ENCODE assay signal across 8 cellular contexts in the genomic region with DNA sequence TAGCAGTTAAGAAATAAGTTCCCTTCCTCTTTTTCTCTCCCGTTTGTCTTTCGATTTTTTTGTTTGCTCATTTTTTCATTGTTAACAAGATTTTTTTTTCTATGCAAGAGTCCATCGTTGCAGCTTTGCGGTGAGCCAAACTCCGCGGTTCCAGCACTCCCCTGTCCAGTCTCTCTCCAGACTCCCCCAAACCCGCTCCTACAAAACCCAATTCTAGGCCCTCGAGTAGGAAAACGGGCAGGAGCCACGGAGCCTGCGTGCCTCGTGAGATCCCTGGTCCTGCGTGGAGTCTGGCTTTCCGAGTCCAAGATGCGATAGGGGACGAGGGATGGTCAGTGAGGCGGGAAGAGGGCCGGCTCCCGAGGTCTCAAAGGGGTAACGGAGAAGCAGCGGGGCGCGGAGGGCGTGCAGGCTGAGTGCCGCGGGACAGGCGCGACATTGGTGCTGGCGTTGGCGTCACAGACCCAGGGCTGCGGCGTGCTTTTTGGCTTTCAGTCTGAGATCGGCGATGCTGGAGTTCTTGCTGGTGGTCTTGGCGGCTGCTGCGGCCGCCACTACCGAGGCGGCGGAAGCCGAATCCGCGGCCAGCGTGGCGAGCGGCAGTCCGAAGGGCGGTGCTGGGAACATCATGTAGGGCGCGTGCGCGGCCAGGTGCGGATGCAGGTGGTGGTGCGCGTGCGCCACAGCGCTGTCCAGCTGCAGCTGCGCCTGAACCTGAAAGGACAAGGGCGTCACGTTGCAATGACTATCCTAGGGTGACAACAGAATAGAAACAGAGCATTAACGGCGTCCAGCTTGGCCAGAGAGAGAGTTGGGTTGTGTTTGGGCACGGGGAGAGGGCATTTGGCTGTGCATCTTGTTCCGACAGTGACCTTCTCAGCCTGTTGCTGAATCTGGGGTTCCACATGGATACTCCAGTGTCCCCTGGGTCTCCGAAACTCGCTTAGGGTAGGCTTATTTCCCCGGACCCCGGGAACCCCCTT. TPM values are rescaled to one million over a fixed set of nuclear protein-coding genes. Genes with fewer than 3 reads are reported as not detected.
DNase-seq lines count a peak whose midpoint lies in the region; ATAC-seq, FAIRE-seq and TF ChIP-seq lines count a peak whose summit lies in the region.

No MANE protein-coding gene starts in this region.

- peak overlapping the region; percentile 64 for H3K4me3 ChIP-seq in A549
- H3K4me3 ChIP-seq in OCI-LY1 (ENCODE audit: low read depth, low read length, poor library complexity, severe bottlenecking), result peak overlapping the region; percentile 75
- peak overlapping the region; percentile 60 for H3K4me3 ChIP-seq in cardiac muscle cell
- peak overlapping the region; percentile 69 for H3K4me3 ChIP-seq in psoas muscle

- no peak for TF ChIP-seq EP300 in A549 (IDR thresholded peaks at IDR 0.05)

- H3K27ac Mint-ChIP-seq in activated T-helper 2 cell treated with anti-CD3 and anti-CD28 coated beads, Interferon-gamma antibody, Interleukin-2, Interleukin-4, amounts not matched to agents 10 μg/mL and 5 μg/mL and 100 μg/mL, durations not matched to agents 14 hours and 24 hours and 36 hours, result no peak overlapping the region

- intact Hi-C loops in activated T-helper 2 cell treated with anti-CD3 and anti-CD28 coated beads, Interferon-gamma antibody, Interleukin-2, Interleukin-4, amounts not matched to agents 10 μg/mL and 5 μg/mL and 100 μg/mL, durations not matched to agents 14 hours and 24 hours and 36 hours (cut with micrococcal nuclease), result loop anchor here (1.0 to 10.0 kb wide), 2 partner anchors 12 to 707 kb away; partner anchors contain the start of genes MFSD1 and RSRC1
- intact Hi-C loops in psoas muscle (cut with DNase I), result no loop called here

- peak; percentile 93 for TF ChIP-seq POLR2A in A549 (IDR thresholded peaks at IDR 0.05; ENCODE audit: low read length)

- FAIRE-seq in A549 (lab: Jason Lieb, UNC), result peak; percentile 84

- H3K4me1 ChIP-seq in A549 (0 out of 3 replicates have a peak, but pooled peaks cover 6% of the 10 kb centered on the region), OCI-LY1 (ENCODE audit: insufficient read depth, low read length, severe bottlenecking) (peaks cover 19% of the 10 kb centered on the region), cardiac muscle cell (ENCODE audit: low read depth) (no peaks in the 10 kb centered on the region), psoas muscle (peaks cover 11% of the 10 kb centered on the region)

- H3K79me2 ChIP-seq in OCI-LY1 (ENCODE audit: insufficient read depth, low read length), result no peaks in the 10 kb centered on the region

- peak; percentile 97 to 99 for ATAC-seq in A549
- peak; percentile 79 for ATAC-seq in GM19043 (IDR thresholded peaks at IDR 0.05; ENCODE audit: low read depth, unreplicated experiment)
- peak; percentile 84 for ATAC-seq in HG03354 (IDR thresholded peaks at IDR 0.05; ENCODE audit: poor library complexity, severe bottlenecking, unreplicated experiment)
- peak; percentile 78 to 85 (median 82) for ATAC-seq in psoas muscle

- H3K36me3 ChIP-seq in OCI-LY1 (ENCODE audit: insufficient read depth, low read length) (no peaks in the 10 kb centered on the region; the same call in 1 of the 2 replicates), cardiac muscle cell (no peaks in the 10 kb centered on the region), psoas muscle (ENCODE audit: insufficient read depth in 1 of 2, low read depth in 1 of 2) (no peaks in the 10 kb centered on the region)

- H3K9me3 Mint-ChIP-seq in activated T-helper 2 cell treated with anti-CD3 and anti-CD28 coated beads, Interferon-gamma antibody, Interleukin-2, Interleukin-4, amounts not matched to agents 10 μg/mL and 5 μg/mL and 100 μg/mL, durations not matched to agents 14 hours and 24 hours and 36 hours, result no peaks in the 10 kb centered on the region

- POLR2A ChIA-PET in A549 (lab: Yijun Ruan, JAX), result interaction anchor here (1.0 kb wide), 1 partner anchor 12 kb away, joined by 6 read pairs; the partner anchor contains the start of gene RSRC1

- TF ChIP-seq CTCF in A549 (IDR thresholded peaks at IDR 0.05) (no peak), OCI-LY1 (IDR thresholded peaks at IDR 0.05; ENCODE audit: low read length) (no peak), cardiac muscle cell (IDR thresholded peaks at IDR 0.05; ENCODE audit: low read depth, low read length) (no peak), psoas muscle (IDR thresholded peaks at IDR 0.05) (no peak)

- H3K4me3 Mint-ChIP-seq in activated T-helper 2 cell treated with anti-CD3 and anti-CD28 coated beads, Interferon-gamma antibody, Interleukin-2, Interleukin-4, amounts not matched to agents 10 μg/mL and 5 μg/mL and 100 μg/mL, durations not matched to agents 14 hours and 24 hours and 36 hours (ENCODE audit: low read depth), result peak overlapping the region; percentile 84

- H3K4me2 ChIP-seq in A549 (peak overlapping the region; percentile 76), OCI-LY1 (ENCODE audit: low read length) (peak overlapping the region; percentile 96)

- DNase-seq in A549 (ENCODE audit: low read depth in 1 of 2, low spot score in 1 of 2) (peak; percentile 90 to 94), cardiac muscle cell (ENCODE audit: low read depth in 1 of 2, low spot score in 1 of 2) (peak; percentile 55 to 93), psoas muscle (peak; percentile 23 to 65), dedifferentiated amniotic fluid mesenchymal stem cell (ENCODE audit: extremely low spot score) (no peak)
- DNase-seq in activated T-helper 2 cell treated with anti-CD3 and anti-CD28 coated beads, Interferon-gamma antibody, Interleukin-2, Interleukin-4, amounts not matched to agents 10 μg/mL and 5 μg/mL and 100 μg/mL, durations not matched to agents 14 hours and 24 hours and 36 hours (ENCODE audit: low spot score), result peak; percentile 73

- H3K4me1 Mint-ChIP-seq in activated T-helper 2 cell treated with anti-CD3 and anti-CD28 coated beads, Interferon-gamma antibody, Interleukin-2, Interleukin-4, amounts not matched to agents 10 μg/mL and 5 μg/mL and 100 μg/mL, durations not matched to agents 14 hours and 24 hours and 36 hours (ENCODE audit: low read depth), result peaks cover 10% of the 10 kb centered on the region

- H3K27ac ChIP-seq in A549 (peak overlapping the region; percentile 74 to 88), OCI-LY1 (ENCODE audit: low read depth, low read length, poor library complexity, severe bottlenecking) (peak overlapping the region; percentile 55), cardiac muscle cell (no peak overlapping the region), psoas muscle (no peak overlapping the region)

- TF ChIP-seq RAD21 in A549 (conservative IDR thresholded peaks at IDR 0.05 in 1 of 2, IDR thresholded peaks at IDR 0.05 in 1 of 2), result peak in 1 of 2 experiments; percentile 30; a peak in 2 of 5 replicates

- WGBS in A549 (ENCODE audit: missing lambda C conversion rate), result 6% methylated on average over 31 of the region's 68 CpGs
- 4 to 6% (median 4%) methylated on average over 68 of the region's 68 CpGs for WGBS in psoas muscle, 3 donors

- peaks cover 90% of the 10 kb centered on the region for H3K27me3 Mint-ChIP-seq in activated T-helper 2 cell treated with anti-CD3 and anti-CD28 coated beads, Interferon-gamma antibody, Interleukin-2, Interleukin-4, amounts not matched to agents 10 μg/mL and 5 μg/mL and 100 μg/mL, durations not matched to agents 14 hours and 24 hours and 36 hours (ENCODE audit: low read depth)

- no peaks in the 10 kb centered on the region for H3K9me2 ChIP-seq in OCI-LY1 (ENCODE audit: low read depth, low read length)

- no peaks in the 10 kb centered on the region for H3K36me3 Mint-ChIP-seq in activated T-helper 2 cell treated with anti-CD3 and anti-CD28 coated beads, Interferon-gamma antibody, Interleukin-2, Interleukin-4, amounts not matched to agents 10 μg/mL and 5 μg/mL and 100 μg/mL, durations not matched to agents 14 hours and 24 hours and 36 hours (ENCODE audit: low read depth)

- H4K20me1 ChIP-seq in OCI-LY1 (ENCODE audit: insufficient read depth, low read length), result no peaks in the 10 kb centered on the region

- H3F3A ChIP-seq in OCI-LY1 (ENCODE audit: insufficient read depth, low read length), result no peaks in the 10 kb centered on the region

- CTCF ChIA-PET in A549 (lab: Yijun Ruan, JAX), result interaction anchor here (1.3 to 2.1 kb wide), 2 partner anchors 12 to 336 kb away, joined by 3 to 6 read pairs; partner anchors contain the start of gene RSRC1

- H3K9ac ChIP-seq in OCI-LY1 (ENCODE audit: low read length), result peak overlapping the region; percentile 81

- H3K27me3 ChIP-seq in OCI-LY1 (ENCODE audit: insufficient read depth, low read length) (no peaks in the 10 kb centered on the region), cardiac muscle cell (peaks cover 100% of the 10 kb centered on the region), psoas muscle (ENCODE audit: insufficient read depth in 3 of 3, low read length in 2 of 3) (peaks cover 7 to 98% (median 44%) of the 10 kb centered on the region in 3 donors)

- H3K9me3 ChIP-seq in A549, result no peaks in the 10 kb centered on the region
- no peaks in the 10 kb centered on the region for H3K9me3 ChIP-seq in OCI-LY1 (ENCODE audit: low read length)
- H3K9me3 ChIP-seq in cardiac muscle cell (ENCODE audit: low read depth), result no peaks in the 10 kb centered on the region
- no peaks in the 10 kb centered on the region for H3K9me3 ChIP-seq in psoas muscle

- H2AFZ ChIP-seq in OCI-LY1 (ENCODE audit: low read length), result peak overlapping the region; percentile 97

RNA-seq across cellular contexts. Expression of gene SHOX2, which starts 8.4 kb away (rescaled TPM):
- polyA plus RNA-seq in A549 (2011; rRNA removed), result 1.3 and 2.0 TPM in 2 replicates
- 1.5 and 1.8 TPM in 2 replicates for polyA plus RNA-seq in A549 (2012; cell fraction: cytosol; rRNA removed)
- 3.4 and 4.4 TPM in 2 replicates for polyA plus RNA-seq in A549 (2012; cell fraction: nucleus; rRNA removed)
- 1.6 to 2.0 TPM (median 2.0 TPM) in 3 replicates for polyA plus RNA-seq in A549 (2017; fragmentation: RNase III; extraction: RNeasy Plus Mini Kit Qiagen cat#74134 plus additional on column Dnase treatment)
- 0.39 and 0.41 TPM in 2 replicates for polyA minus RNA-seq in A549 (2011; rRNA and poly(A)+ RNA removed)
- total RNA-seq in activated T-helper 2 cell treated with anti-CD3 and anti-CD28 coated beads, Interferon-gamma antibody, Interleukin-2, Interleukin-4, amounts not matched to agents 10 μg/mL and 5 μg/mL and 100 μg/mL, durations not matched to agents 14 hours and 24 hours and 36 hours, result not detected in 2 replicates
- total RNA-seq in cardiac muscle cell, result 0.14 and 1.5 TPM in 2 replicates
- 0.44 TPM in 1 of 2 replicates, not detected in the other for polyA plus RNA-seq in cardiac muscle cell
- under 1 TPM in 3 of 4 donors, not detected in 1; 0.13 to 0.24 (median 0.20) TPM for total RNA-seq in psoas muscle
- under 1 TPM; 0.22 to 0.34 (median 0.30) TPM for polyA plus RNA-seq in psoas muscle

RNA-seq across cellular contexts. Expression of gene RSRC1, which starts 12.0 kb away (rescaled TPM):
- polyA plus RNA-seq in A549 (2011; rRNA removed), result 17.5 and 17.6 TPM in 2 replicates
- polyA plus RNA-seq in A549 (2012; cell fraction: cytosol; rRNA removed), result 3.1 and 3.7 TPM in 2 replicates
- 1.1 and 2.5 TPM in 2 replicates for polyA plus RNA-seq in A549 (2012; cell fraction: nucleus; rRNA removed)
- 47.3 to 53.9 TPM (median 52.2 TPM) in 3 replicates for polyA plus RNA-seq in A549 (2017; fragmentation: RNase III; extraction: RNeasy Plus Mini Kit Qiagen cat#74134 plus additional on column Dnase treatment)
- 20.9 and 21.9 TPM in 2 replicates for polyA minus RNA-seq in A549 (2011; rRNA and poly(A)+ RNA removed)
- 46.5 and 46.9 TPM in 2 replicates for total RNA-seq in activated T-helper 2 cell treated with anti-CD3 and anti-CD28 coated beads, Interferon-gamma antibody, Interleukin-2, Interleukin-4, amounts not matched to agents 10 μg/mL and 5 μg/mL and 100 μg/mL, durations not matched to agents 14 hours and 24 hours and 36 hours
- total RNA-seq in cardiac muscle cell, result 28.9 and 55.9 TPM in 2 replicates
- 23.6 and 24.8 TPM in 2 replicates for polyA plus RNA-seq in cardiac muscle cell
- 10 to 100 TPM; 16.1 to 26.3 (median 19.4) TPM for total RNA-seq in psoas muscle
- 10 to 100 TPM; 12.9 to 27.2 (median 19.8) TPM for polyA plus RNA-seq in psoas muscle

Comparison
In these comparisons a context has a peak if more than half of its experiments do, and no peak if none do; other contexts are left out.
1. H3K27ac ChIP-seq: peak in A549 (2 of 2) and OCI-LY1 (single experiment); none in cardiac muscle cell (single experiment) and psoas muscle (single experiment).
2. Peak in every context shown above with its lines, with median percentiles within 50 percentile points of each other: ATAC-seq and H3K4me3 ChIP-seq.